Comparison of ENCODE assay signal across 10 cellular contexts in the genomic region with DNA sequence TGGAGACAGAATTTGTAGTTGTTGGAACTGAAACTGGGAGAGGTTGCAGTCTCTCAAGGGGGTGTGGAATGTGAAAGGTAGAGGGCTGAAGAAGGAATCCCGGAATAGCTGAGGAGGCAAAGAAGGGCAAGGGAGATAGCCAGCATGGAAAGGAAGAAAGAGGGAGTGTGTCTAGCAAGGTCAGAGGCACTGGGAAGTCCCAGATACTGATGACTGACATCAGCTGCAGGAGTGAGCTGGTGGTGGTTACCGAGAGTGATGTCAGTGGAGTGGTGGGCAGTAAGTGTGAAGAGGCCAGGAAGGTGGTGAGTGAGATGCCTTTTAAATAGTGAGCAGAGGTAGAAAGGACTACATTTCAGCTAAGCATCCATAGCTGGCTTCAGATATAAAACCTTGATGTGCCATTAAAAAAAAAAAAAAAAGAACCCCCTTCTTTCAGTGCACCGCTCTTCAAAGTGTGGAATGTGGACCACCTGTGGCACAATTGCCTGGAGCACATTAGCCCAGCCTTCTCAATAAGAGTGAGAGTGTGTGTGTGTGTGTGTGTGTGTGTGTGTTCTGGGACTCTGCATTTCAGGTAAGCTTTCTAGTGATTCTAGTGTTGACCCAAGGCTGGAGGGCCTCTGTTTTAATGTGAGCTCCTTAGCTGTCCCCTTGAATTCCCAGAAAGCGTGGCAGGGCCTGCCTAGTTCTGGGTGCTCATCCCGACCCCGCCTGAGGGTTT. TPM values are rescaled to one million over a fixed set of nuclear protein-coding genes. Genes with fewer than 3 reads are reported as not detected.
DNase-seq lines count a peak whose midpoint lies in the region; ATAC-seq and TF ChIP-seq lines count a peak whose summit lies in the region.
"Had no signal": no experiment of that assay in that cellular context is flagged by ENCODE, and none has a peak within 500 bp of the region (broad histone marks: within the 10 kb centered on the region; RNA-seq: fewer than 3 reads in every experiment).

No MANE protein-coding gene starts in this region.

- TF ChIP-seq CTCF in mucosa of descending colon (IDR thresholded peaks at IDR 0.05) (no peak), dorsolateral prefrontal cortex (IDR thresholded peaks at IDR 0.05 in 54 of 56, conservative IDR thresholded peaks at IDR 0.05 in 2 of 56; ENCODE audit: low read depth in 1 of 56, partially characterized antibody in 56 of 56) (no peak)

- H3K36me3 Mint-ChIP-seq in effector memory CD8-positive, alpha-beta T cell (ENCODE audit: insufficient read depth), result peaks cover 35% of the 10 kb centered on the region
- peaks cover 45% of the 10 kb centered on the region for H3K36me3 Mint-ChIP-seq in stimulated activated naive CD8-positive, alpha-beta T cell treated with anti-CD3 and anti-CD28 coated beads, Interleukin-15, Interleukin-2, amounts not matched to agents 100 ng/mL and 50 ng/mL, for 24 hours (ENCODE audit: low read depth)

- H3K9me3 Mint-ChIP-seq in effector memory CD8-positive, alpha-beta T cell, result no peaks in the 10 kb centered on the region
- no peaks in the 10 kb centered on the region for H3K9me3 Mint-ChIP-seq in stimulated activated naive CD8-positive, alpha-beta T cell treated with anti-CD3 and anti-CD28 coated beads, Interleukin-15, Interleukin-2, amounts not matched to agents 100 ng/mL and 50 ng/mL, for 24 hours

- H3K4me3 Mint-ChIP-seq in effector memory CD8-positive, alpha-beta T cell, result no peak overlapping the region
- H3K4me3 Mint-ChIP-seq in stimulated activated naive CD8-positive, alpha-beta T cell treated with anti-CD3 and anti-CD28 coated beads, Interleukin-15, Interleukin-2, amounts not matched to agents 100 ng/mL and 50 ng/mL, for 24 hours, result peak overlapping the region; percentile 25

- no peak overlapping the region for H3K4me3 ChIP-seq in mucosa of descending colon
- H3K4me3 ChIP-seq in dorsolateral prefrontal cortex, result no peak overlapping the region

- no peaks in the 10 kb centered on the region for H3K4me1 ChIP-seq in mucosa of descending colon (ENCODE audit: low read depth)

- H3K27me3 Mint-ChIP-seq in effector memory CD8-positive, alpha-beta T cell, result no peaks in the 10 kb centered on the region
- no peaks in the 10 kb centered on the region for H3K27me3 Mint-ChIP-seq in stimulated activated naive CD8-positive, alpha-beta T cell treated with anti-CD3 and anti-CD28 coated beads, Interleukin-15, Interleukin-2, amounts not matched to agents 100 ng/mL and 50 ng/mL, for 24 hours

- intact Hi-C loops in mucosa of descending colon (cut with DNase I, micrococcal nuclease), result no loop called here
- intact Hi-C loops in dorsolateral prefrontal cortex (cut with DNase I), result loop anchor here (10.0 kb wide), 1 partner anchor 235 kb away; a partner anchor contains a TSS

- peak; percentile 26 for DNase-seq in activated gamma-delta T cell treated with anti-CD3 and anti-CD28 coated beads, Interleukin-2, amount 50 U/mL, for 16 hours (ENCODE audit: low read depth)
- DNase-seq in activated gamma-delta T cell (lab: John Stamatoyannopoulos, UW), result no peak
- DNase-seq in NCI-H345 treated with DMSO at 0.1 percent for 48 hours (lab: John Stamatoyannopoulos, UW; ENCODE audit: unreplicated experiment), result peak; percentile 66
- no peak for DNase-seq in effector memory CD8-positive, alpha-beta T cell
- DNase-seq in mucosa of descending colon, result no peak
- no peak for DNase-seq in dorsolateral prefrontal cortex
- DNase-seq: MM.1S had no signal

- ATAC-seq in effector memory CD8-positive, alpha-beta T cell (replicated peaks), result peak; percentile 73
- ATAC-seq in mucosa of descending colon (no peak), GM21381 (IDR thresholded peaks at IDR 0.05; ENCODE audit: unreplicated experiment) (no peak)
- ATAC-seq: left lobe of liver had no signal

- peaks cover 4% of the 10 kb centered on the region for H3K36me3 ChIP-seq in mucosa of descending colon (ENCODE audit: low read depth)

- no peaks in the 10 kb centered on the region for H3K27me3 ChIP-seq in dorsolateral prefrontal cortex

- peaks cover 14 to 17% of the 10 kb centered on the region in 2 donors for H3K4me1 Mint-ChIP-seq in effector memory CD8-positive, alpha-beta T cell (ENCODE audit: low read depth in 2 of 2)
- H3K4me1 Mint-ChIP-seq in stimulated activated naive CD8-positive, alpha-beta T cell treated with anti-CD3 and anti-CD28 coated beads, Interleukin-15, Interleukin-2, amounts not matched to agents 100 ng/mL and 50 ng/mL, for 24 hours (ENCODE audit: low read depth), result peaks cover 23% of the 10 kb centered on the region

- H3K9me3 ChIP-seq in mucosa of descending colon, result no peaks in the 10 kb centered on the region

- no peak overlapping the region for H3K27ac ChIP-seq in dorsolateral prefrontal cortex

- H3K27ac Mint-ChIP-seq in effector memory CD8-positive, alpha-beta T cell, result peak overlapping the region; percentile 29 to 74
- H3K27ac Mint-ChIP-seq in stimulated activated naive CD8-positive, alpha-beta T cell treated with anti-CD3 and anti-CD28 coated beads, Interleukin-15, Interleukin-2, amounts not matched to agents 100 ng/mL and 50 ng/mL, for 24 hours, result peak overlapping the region; percentile 68

RNA-seq across cellular contexts. Expression of a gene that starts 8.5 kb away (rescaled TPM):
- total RNA-seq in mucosa of descending colon, result 10 to 100 TPM; 31.0 to 42.2 (median 41.0) TPM
- 100 to 1,000 TPM in 7 of 120 experiments, 10 to 100 TPM in 113; 48.9 to 123 (median 70.7) TPM for total RNA-seq in dorsolateral prefrontal cortex

RNA-seq across cellular contexts. Expression of a gene that starts 8.6 kb away (rescaled TPM):
- 10 to 100 TPM; 16.2 to 22.0 (median 18.4) TPM for total RNA-seq in mucosa of descending colon
- total RNA-seq in dorsolateral prefrontal cortex, result 10 to 100 TPM; 11.9 to 33.6 (median 20.1) TPM

RNA-seq across cellular contexts. Expression of a gene that starts 55.0 kb away (rescaled TPM):
- total RNA-seq in mucosa of descending colon (10 to 100 TPM; 35.0 to 41.4 (median 37.2) TPM), dorsolateral prefrontal cortex (10 to 100 TPM; 21.3 to 61.6 (median 36.3) TPM)

Comparison
In these comparisons a context has a peak if more than half of its experiments do, and no peak if none do; other contexts are left out.
1. DNase-seq: peak in activated gamma-delta T cell treated with anti-CD3 and anti-CD28 coated beads, Interleukin-2, amount 50 U/mL, for 16 hours (single experiment) and NCI-H345 treated with DMSO at 0.1 percent for 48 hours (single experiment); none in activated gamma-delta T cell (single experiment), effector memory CD8-positive, alpha-beta T cell (0 of 3), mucosa of descending colon (0 of 3) and dorsolateral prefrontal cortex (0 of 10).
2. intact Hi-C loops: an anchor here in dorsolateral prefrontal cortex (10.0 kb wide); none called in mucosa of descending colon.